ENCODE assay signal across 9 cellular contexts in the genomic region with DNA sequence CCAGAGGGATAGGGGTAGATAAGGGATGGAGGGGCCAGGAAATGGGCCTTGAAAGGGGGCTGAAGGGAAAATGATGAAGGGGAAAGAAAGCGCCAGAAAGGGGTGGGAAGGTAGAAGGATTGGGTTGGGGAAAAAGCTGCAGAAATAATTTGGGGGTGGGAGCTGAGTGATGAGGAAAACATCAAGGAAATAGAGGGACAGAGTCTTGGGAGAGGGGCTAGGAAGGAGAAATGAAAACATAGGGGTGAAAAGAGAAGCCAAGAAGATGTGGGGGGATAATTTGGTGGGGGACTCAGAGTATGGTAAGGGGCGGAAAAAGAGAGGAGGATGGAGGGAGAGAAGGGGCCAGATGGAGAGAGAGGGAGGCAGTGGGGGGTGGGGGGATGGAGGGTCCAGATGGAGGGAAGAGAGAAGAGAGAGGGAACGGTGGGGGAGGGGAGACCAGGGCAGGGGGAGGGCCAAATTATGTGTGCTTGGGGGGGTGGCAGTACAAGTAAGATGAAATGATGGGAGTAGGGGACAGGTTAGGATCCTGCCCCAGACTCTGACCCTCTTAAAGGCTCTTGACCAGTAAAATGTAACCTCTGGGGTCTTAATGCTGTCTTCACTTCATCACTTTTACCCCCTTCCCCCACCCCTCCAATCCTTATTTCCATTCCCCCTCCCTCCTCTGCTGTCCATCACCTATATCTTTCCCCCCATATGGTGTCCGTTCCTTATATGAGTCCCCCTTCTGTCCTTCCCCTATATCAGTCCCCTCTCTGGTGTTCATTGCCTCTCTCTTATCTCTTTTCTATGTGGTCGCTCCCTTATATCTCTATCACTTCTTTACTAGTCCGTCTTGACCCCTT. TPM values are rescaled to one million over a fixed set of nuclear protein-coding genes. Genes with fewer than 3 reads are reported as not detected.
DNase-seq lines count a peak whose midpoint lies in the region; ATAC-seq and TF ChIP-seq lines count a peak whose summit lies in the region.
"Had no signal": no experiment of that assay in that cellular context is flagged by ENCODE, and none has a peak within 500 bp of the region (broad histone marks: within the 10 kb centered on the region; RNA-seq: fewer than 3 reads in every experiment).

No MANE protein-coding gene starts in this region.

- TF ChIP-seq POLR2A in spleen (IDR thresholded peaks at IDR 0.05): no peak

- no peak for DNase-seq in AG04449 (ENCODE audit: low read depth, low spot score)
- no peak for DNase-seq in adipocyte (ENCODE audit: low read depth)
- DNase-seq in mesendoderm: peak; percentile 33
- no peak for DNase-seq in spleen
- no peak for DNase-seq in ureter (ENCODE audit: low spot score)
- no peak for DNase-seq in NCI-H1105 treated with DMSO at 0.1 percent for 48 hours (lab: John Stamatoyannopoulos, UW)
- DNase-seq: SHP77 treated with DMSO at 0.1 percent for 48 hours had no signal

- POLR2A ChIA-PET in AG04449 (lab: Yijun Ruan, JAX) (no interaction called here), HEK293 (lab: Yijun Ruan, JAX) (no interaction called here)

- no peak overlapping the region for H2AK5ac ChIP-seq in mesendoderm (ENCODE audit: low read length)

- H4K8ac ChIP-seq in mesendoderm (ENCODE audit: low read depth, low read length): no peak overlapping the region

- H3K9me3 ChIP-seq in HEK293 (ENCODE audit: control insufficient read depth, insufficient read depth, low read depth, low read length) (no peaks in the 10 kb centered on the region), adipocyte (ENCODE audit: control insufficient read depth, low read length) (no peaks in the 10 kb centered on the region), spleen (no peaks in the 10 kb centered on the region)

- peaks cover 22% of the 10 kb centered on the region for H3K79me2 ChIP-seq in mesendoderm (ENCODE audit: control insufficient read depth, insufficient read depth, low read length)

- H3K4me3 ChIP-seq in AG04449 (ENCODE audit: low read depth, low read length) (peak overlapping the region; percentile 61), HEK293 (ENCODE audit: low read depth, low read length) (no peak overlapping the region), adipocyte (ENCODE audit: low read length) (peak overlapping the region; percentile 68), mesendoderm (ENCODE audit: low read length) (peak overlapping the region; percentile 48), spleen (peak overlapping the region in 3 of 8 donors; percentile 17 to 54 (median 19))

- H3K79me1 ChIP-seq in mesendoderm (ENCODE audit: low read length): peaks cover 22% of the 10 kb centered on the region

- peak overlapping the region; percentile 64 for H2BK120ac ChIP-seq in mesendoderm (ENCODE audit: low read depth, low read length)

- peak overlapping the region; percentile 75 for H3K4ac ChIP-seq in mesendoderm (ENCODE audit: low read depth, low read length)

- intact Hi-C loops in spleen (cut with DNase I; ENCODE audit: low total_unique reads): no loop called here

- H3K27ac ChIP-seq in HEK293 (ENCODE audit: extremely low read depth, low read depth, low read length) (no peak overlapping the region), mesendoderm (ENCODE audit: low read depth, low read length) (no peak overlapping the region), spleen (peak overlapping the region in 3 of 8 donors; percentile 18 to 99 (median 54))

- peaks cover 7% of the 10 kb centered on the region for H3K4me1 ChIP-seq in HEK293 (ENCODE audit: control insufficient read depth, insufficient read depth, low read length)
- peaks cover 44% of the 10 kb centered on the region for H3K4me1 ChIP-seq in adipocyte (ENCODE audit: control insufficient read depth, insufficient read depth, low read length)
- H3K4me1 ChIP-seq in mesendoderm (ENCODE audit: control insufficient read depth, low read depth, low read length): peaks cover 14% of the 10 kb centered on the region
- H3K4me1 ChIP-seq in spleen: peaks cover 23 to 54% (median 43%) of the 10 kb centered on the region in 6 donors

- TF ChIP-seq CTCF in AG04449 (IDR thresholded peaks at IDR 0.05; ENCODE audit: insufficient read depth, low read length, missing control alignments): no peak
- TF ChIP-seq CTCF in HEK293 (tag by site-specific recombination; IDR thresholded peaks at IDR 0.05): no peak
- TF ChIP-seq CTCF in spleen (IDR thresholded peaks at IDR 0.05 in 8 of 11, conservative IDR thresholded peaks at IDR 0.05 in 3 of 11): no peak

- H3K9ac ChIP-seq in adipocyte (ENCODE audit: low read length): peak overlapping the region; percentile 62
- H3K9ac ChIP-seq in mesendoderm (ENCODE audit: low read length): peak overlapping the region; percentile 78

- ATAC-seq in HG03280 (IDR thresholded peaks at IDR 0.05; ENCODE audit: unreplicated experiment): no peak

- H3K23ac ChIP-seq in mesendoderm (ENCODE audit: low read length): peak overlapping the region; percentile 7

- H3K18ac ChIP-seq in mesendoderm (ENCODE audit: low read length): peak overlapping the region; percentile 92

- peak overlapping the region; percentile 76 for H3K56ac ChIP-seq in mesendoderm (ENCODE audit: low read length)

- WGBS in mesendoderm (ENCODE audit: extremely low coverage, insufficient coverage, low lambda C conversion rate): no CpG with 5 or more reads among the region's 6 CpGs
- WGBS in spleen, 5 donors: 70 to 80% (median 73%) methylated on average over 6 of the region's 6 CpGs

- H3K27me3 ChIP-seq in adipocyte (replicated peaks; ENCODE audit: control insufficient read depth, insufficient read depth, low read length): no peaks in the 10 kb centered on the region
- no peaks in the 10 kb centered on the region for H3K27me3 ChIP-seq in mesendoderm (ENCODE audit: insufficient read depth, low read length, poor library complexity)
- peaks cover 0 to 6% (median 0%) of the 10 kb centered on the region in 7 donors for H3K27me3 ChIP-seq in spleen (replicated peaks in 1 of 7)

- peaks cover 0 to 10% of the 10 kb centered on the region in 2 experiments; a peak in 1 of 3 replicates for H3K36me3 ChIP-seq in HEK293 (ENCODE audit: control insufficient read depth in 2 of 2, insufficient read depth in 1 of 2, low read length in 2 of 2)
- H3K36me3 ChIP-seq in adipocyte (ENCODE audit: control insufficient read depth, insufficient read depth, low read length, severe bottlenecking): peaks cover 4% of the 10 kb centered on the region
- no peaks in the 10 kb centered on the region for H3K36me3 ChIP-seq in mesendoderm (ENCODE audit: control insufficient read depth, insufficient read depth, low read length)
- H3K36me3 ChIP-seq in spleen: peaks cover 0 to 10% (median 6%) of the 10 kb centered on the region in 6 donors

- no peak overlapping the region for H2BK5ac ChIP-seq in mesendoderm (ENCODE audit: low read length)

- H2BK15ac ChIP-seq in mesendoderm (replicated peaks; ENCODE audit: low read depth): no peak overlapping the region

- peak overlapping the region; percentile 63 for H3K4me2 ChIP-seq in mesendoderm (ENCODE audit: low read length)

- no peak overlapping the region for H4K5ac ChIP-seq in mesendoderm (ENCODE audit: low read length)

- CTCF ChIA-PET in AG04449 (lab: Yijun Ruan, JAX): no interaction called here
- CTCF ChIA-PET in HEK293 (lab: Yijun Ruan, JAX): interaction anchor here (0.7 kb wide), 1 partner anchor 9 kb away, joined by 5 read pairs; no protein-coding TSS in a partner anchor

TF ChIP-seq in HEK293, 187 proteins besides CTCF, POLR2A, EP300 and RAD21 (continues in another document):
- TF ChIP-seq, protein P1, sequence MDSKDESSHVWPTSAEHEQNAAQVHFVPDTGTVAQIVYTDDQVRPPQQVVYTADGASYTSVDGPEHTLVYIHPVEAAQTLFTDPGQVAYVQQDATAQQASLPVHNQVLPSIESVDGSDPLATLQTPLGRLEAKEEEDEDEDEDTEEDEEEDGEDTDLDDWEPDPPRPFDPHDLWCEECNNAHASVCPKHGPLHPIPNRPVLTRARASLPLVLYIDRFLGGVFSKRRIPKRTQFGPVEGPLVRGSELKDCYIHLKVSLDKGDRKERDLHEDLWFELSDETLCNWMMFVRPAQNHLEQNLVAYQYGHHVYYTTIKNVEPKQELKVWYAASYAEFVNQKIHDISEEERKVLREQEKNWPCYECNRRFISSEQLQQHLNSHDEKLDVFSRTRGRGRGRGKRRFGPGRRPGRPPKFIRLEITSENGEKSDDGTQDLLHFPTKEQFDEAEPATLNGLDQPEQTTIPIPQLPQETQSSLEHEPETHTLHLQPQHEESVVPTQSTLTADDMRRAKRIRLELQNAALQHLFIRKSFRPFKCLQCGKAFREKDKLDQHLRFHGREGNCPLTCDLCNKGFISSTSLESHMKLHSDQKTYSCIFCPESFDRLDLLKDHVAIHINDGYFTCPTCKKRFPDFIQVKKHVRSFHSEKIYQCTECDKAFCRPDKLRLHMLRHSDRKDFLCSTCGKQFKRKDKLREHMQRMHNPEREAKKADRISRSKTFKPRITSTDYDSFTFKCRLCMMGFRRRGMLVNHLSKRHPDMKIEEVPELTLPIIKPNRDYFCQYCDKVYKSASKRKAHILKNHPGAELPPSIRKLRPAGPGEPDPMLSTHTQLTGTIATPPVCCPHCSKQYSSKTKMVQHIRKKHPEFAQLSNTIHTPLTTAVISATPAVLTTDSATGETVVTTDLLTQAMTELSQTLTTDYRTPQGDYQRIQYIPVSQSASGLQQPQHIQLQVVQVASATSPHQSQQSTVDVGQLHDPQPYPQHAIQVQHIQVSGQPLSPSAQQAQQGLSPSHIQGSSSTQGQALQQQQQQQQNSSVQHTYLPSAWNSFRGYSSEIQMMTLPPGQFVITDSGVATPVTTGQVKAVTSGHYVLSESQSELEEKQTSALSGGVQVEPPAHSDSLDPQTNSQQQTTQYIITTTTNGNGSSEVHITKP (tag by site-specific recombination; IDR thresholded peaks at IDR 0.05): peak; percentile 30
- peak; percentile 73 for TF ChIP-seq KLF8 (tag by site-specific recombination; IDR thresholded peaks at IDR 0.05)

RNA-seq across cellular contexts. Expression of a gene that starts 0.9 kb away (rescaled TPM):
- polyA plus RNA-seq in mesendoderm (2013, experiment 1 of 2): 42.1 TPM
- 54.9 TPM for polyA plus RNA-seq in mesendoderm (2013, experiment 2 of 2)
- 10 to 100 TPM; 20.1 to 30.8 (median 25.9) TPM for total RNA-seq in spleen
- 10 to 100 TPM in 1 of 3 donors, 1 to 10 TPM in 2; 3.6 to 14.7 (median 4.6) TPM for polyA plus RNA-seq in spleen
- total RNA-seq in ureter: 32.6 TPM

RNA-seq across cellular contexts. Expression of a gene that starts 2.8 kb away (rescaled TPM):
- polyA plus RNA-seq in mesendoderm (2013, experiment 1 of 2): 227 TPM
- 219 TPM for polyA plus RNA-seq in mesendoderm (2013, experiment 2 of 2)
- total RNA-seq in spleen: 100 to 1,000 TPM; 113 to 149 (median 130) TPM
- 100 to 1,000 TPM; 198 to 225 (median 206) TPM for polyA plus RNA-seq in spleen
- total RNA-seq in ureter: 157 TPM

RNA-seq across cellular contexts. Expression of a gene that starts 9.9 kb away (rescaled TPM):
- polyA plus RNA-seq in mesendoderm (2013, experiment 1 of 2): 22.8 TPM
- 22.2 TPM for polyA plus RNA-seq in mesendoderm (2013, experiment 2 of 2)
- total RNA-seq in spleen: 100 to 1,000 TPM in 3 of 7 donors, 10 to 100 TPM in 4; 83.0 to 133 (median 93.6) TPM
- 100 to 1,000 TPM in 2 of 3 donors, 10 to 100 TPM in 1; 89.3 to 181 (median 171) TPM for polyA plus RNA-seq in spleen
- total RNA-seq in ureter: 58.8 TPM

RNA-seq across cellular contexts. Expression of a gene that starts 29.1 kb away (rescaled TPM):
- 44.8 TPM for polyA plus RNA-seq in mesendoderm (2013, experiment 1 of 2)
- polyA plus RNA-seq in mesendoderm (2013, experiment 2 of 2): 46.4 TPM
- total RNA-seq in spleen (1 to 10 TPM; 1.2 to 9.2 (median 6.6) TPM), ureter (1.0 TPM)
- 10 to 100 TPM in 1 of 3 donors, 1 to 10 TPM in 2; 1.3 to 11.3 (median 3.7) TPM for polyA plus RNA-seq in spleen

RNA-seq across cellular contexts. Expression of a gene that starts 33.7 kb away (rescaled TPM):
- polyA plus RNA-seq in mesendoderm (2013, experiment 1 of 2): 15.1 TPM
- polyA plus RNA-seq in mesendoderm (2013, experiment 2 of 2): 15.5 TPM
- total RNA-seq in spleen (1 to 10 TPM; 4.4 to 8.4 (median 6.1) TPM), ureter (11.1 TPM)
- polyA plus RNA-seq in spleen: 1 to 10 TPM; 3.6 to 5.3 (median 4.3) TPM
